In genomic region chr17:45129426-45129939, GRCh38 we compare ENCODE assay signal across 1 cellular context.
A peak's percentile ranks its signal among the peaks of the same experiment; 100 is the strongest.
TF ChIP-seq lines count a peak whose summit lies in the region.

No MANE protein-coding gene starts in this region.

TF ChIP-seq in HepG2, 621 proteins besides CTCF, POLR2A, EP300 and RAD21 (continued from another document and continues in another):
- no peak for TF ChIP-seq CSRNP1 (CRISPR knock-in tag; IDR thresholded peaks at IDR 0.05)
- TF ChIP-seq ZNF660 (CRISPR knock-in tag; IDR thresholded peaks at IDR 0.05; ENCODE audit: borderline replicate concordance, low read depth), result no peak
- no peak for TF ChIP-seq GTF2F1 (IDR thresholded peaks at IDR 0.05; ENCODE audit: low read length)
- TF ChIP-seq ZFP90 (CRISPR knock-in tag; IDR thresholded peaks at IDR 0.05; ENCODE audit: borderline replicate concordance), result no peak; the same call in 1 of the 2 replicates
- TF ChIP-seq, protein P1, sequence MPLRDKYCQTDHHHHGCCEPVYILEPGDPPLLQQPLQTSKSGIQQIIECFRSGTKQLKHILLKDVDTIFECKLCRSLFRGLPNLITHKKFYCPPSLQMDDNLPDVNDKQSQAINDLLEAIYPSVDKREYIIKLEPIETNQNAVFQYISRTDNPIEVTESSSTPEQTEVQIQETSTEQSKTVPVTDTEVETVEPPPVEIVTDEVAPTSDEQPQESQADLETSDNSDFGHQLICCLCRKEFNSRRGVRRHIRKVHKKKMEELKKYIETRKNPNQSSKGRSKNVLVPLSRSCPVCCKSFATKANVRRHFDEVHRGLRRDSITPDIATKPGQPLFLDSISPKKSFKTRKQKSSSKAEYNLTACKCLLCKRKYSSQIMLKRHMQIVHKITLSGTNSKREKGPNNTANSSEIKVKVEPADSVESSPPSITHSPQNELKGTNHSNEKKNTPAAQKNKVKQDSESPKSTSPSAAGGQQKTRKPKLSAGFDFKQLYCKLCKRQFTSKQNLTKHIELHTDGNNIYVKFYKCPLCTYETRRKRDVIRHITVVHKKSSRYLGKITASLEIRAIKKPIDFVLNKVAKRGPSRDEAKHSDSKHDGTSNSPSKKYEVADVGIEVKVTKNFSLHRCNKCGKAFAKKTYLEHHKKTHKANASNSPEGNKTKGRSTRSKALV (CRISPR knock-in tag; IDR thresholded peaks at IDR 0.05), result no peak
- TF ChIP-seq ZNF354B (CRISPR knock-in tag; IDR thresholded peaks at IDR 0.05), result no peak
- TF ChIP-seq MAFF (IDR thresholded peaks at IDR 0.05; ENCODE audit: low read depth, low read length), result peak; percentile 60; the same call in 1 of the 2 replicates
- TF ChIP-seq, protein P2, sequence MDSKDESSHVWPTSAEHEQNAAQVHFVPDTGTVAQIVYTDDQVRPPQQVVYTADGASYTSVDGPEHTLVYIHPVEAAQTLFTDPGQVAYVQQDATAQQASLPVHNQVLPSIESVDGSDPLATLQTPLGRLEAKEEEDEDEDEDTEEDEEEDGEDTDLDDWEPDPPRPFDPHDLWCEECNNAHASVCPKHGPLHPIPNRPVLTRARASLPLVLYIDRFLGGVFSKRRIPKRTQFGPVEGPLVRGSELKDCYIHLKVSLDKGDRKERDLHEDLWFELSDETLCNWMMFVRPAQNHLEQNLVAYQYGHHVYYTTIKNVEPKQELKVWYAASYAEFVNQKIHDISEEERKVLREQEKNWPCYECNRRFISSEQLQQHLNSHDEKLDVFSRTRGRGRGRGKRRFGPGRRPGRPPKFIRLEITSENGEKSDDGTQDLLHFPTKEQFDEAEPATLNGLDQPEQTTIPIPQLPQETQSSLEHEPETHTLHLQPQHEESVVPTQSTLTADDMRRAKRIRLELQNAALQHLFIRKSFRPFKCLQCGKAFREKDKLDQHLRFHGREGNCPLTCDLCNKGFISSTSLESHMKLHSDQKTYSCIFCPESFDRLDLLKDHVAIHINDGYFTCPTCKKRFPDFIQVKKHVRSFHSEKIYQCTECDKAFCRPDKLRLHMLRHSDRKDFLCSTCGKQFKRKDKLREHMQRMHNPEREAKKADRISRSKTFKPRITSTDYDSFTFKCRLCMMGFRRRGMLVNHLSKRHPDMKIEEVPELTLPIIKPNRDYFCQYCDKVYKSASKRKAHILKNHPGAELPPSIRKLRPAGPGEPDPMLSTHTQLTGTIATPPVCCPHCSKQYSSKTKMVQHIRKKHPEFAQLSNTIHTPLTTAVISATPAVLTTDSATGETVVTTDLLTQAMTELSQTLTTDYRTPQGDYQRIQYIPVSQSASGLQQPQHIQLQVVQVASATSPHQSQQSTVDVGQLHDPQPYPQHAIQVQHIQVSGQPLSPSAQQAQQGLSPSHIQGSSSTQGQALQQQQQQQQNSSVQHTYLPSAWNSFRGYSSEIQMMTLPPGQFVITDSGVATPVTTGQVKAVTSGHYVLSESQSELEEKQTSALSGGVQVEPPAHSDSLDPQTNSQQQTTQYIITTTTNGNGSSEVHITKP (CRISPR knock-in tag; IDR thresholded peaks at IDR 0.05; ENCODE audit: low read depth), result peak; percentile 28; the same call in 1 of the 2 replicates
- TF ChIP-seq BRD4 (CRISPR knock-in tag; IDR thresholded peaks at IDR 0.05), result no peak
- TF ChIP-seq IRF1 (CRISPR knock-in tag; IDR thresholded peaks at IDR 0.05; ENCODE audit: low read depth), result no peak
- TF ChIP-seq ZNF263 (CRISPR knock-in tag; IDR thresholded peaks at IDR 0.05), result peak; percentile 98
- TF ChIP-seq ZNF574 (CRISPR knock-in tag; IDR thresholded peaks at IDR 0.05), result no peak
- peak; percentile 54 for TF ChIP-seq HOXA3 (CRISPR knock-in tag; IDR thresholded peaks at IDR 0.05)
- no peak for TF ChIP-seq ZNF34 (CRISPR knock-in tag; IDR thresholded peaks at IDR 0.05; ENCODE audit: borderline replicate concordance)
- TF ChIP-seq KLF6 (CRISPR knock-in tag; IDR thresholded peaks at IDR 0.05), result no peak
- TF ChIP-seq CBX2 (IDR thresholded peaks at IDR 0.05; ENCODE audit: low read depth, low read length), result no peak
- no peak for TF ChIP-seq CBX2 (CRISPR knock-in tag; IDR thresholded peaks at IDR 0.05; ENCODE audit: low read depth)
- no peak for TF ChIP-seq CREM (IDR thresholded peaks at IDR 0.05)
- TF ChIP-seq CREM (CRISPR knock-in tag; IDR thresholded peaks at IDR 0.05), result no peak
- peak; percentile 73; the same call in 1 of the 3 replicates for TF ChIP-seq MXI1 (IDR thresholded peaks at IDR 0.05; ENCODE audit: borderline replicate concordance, low read depth, low read length)
- no peak for TF ChIP-seq ZKSCAN5 (CRISPR knock-in tag; IDR thresholded peaks at IDR 0.05)
- peak; percentile 40; the same call in 1 of the 2 replicates for TF ChIP-seq TBX2 (CRISPR knock-in tag; IDR thresholded peaks at IDR 0.05; ENCODE audit: borderline replicate concordance)
- TF ChIP-seq CHD4 (IDR thresholded peaks at IDR 0.05; ENCODE audit: borderline replicate concordance, low read length), result 0 out of 2 replicates have a peak, but pooled peaks have one; percentile 56
- no peak for TF ChIP-seq KLF9 (CRISPR knock-in tag; IDR thresholded peaks at IDR 0.05; ENCODE audit: low read depth)
- TF ChIP-seq HMGXB4 (CRISPR knock-in tag; IDR thresholded peaks at IDR 0.05; ENCODE audit: borderline replicate concordance in 1 of 2, low read depth in 1 of 2), result no peak
- TF ChIP-seq DNMT3B (CRISPR knock-in tag; conservative IDR thresholded peaks at IDR 0.05), result 0 out of 2 replicates have a peak, but pooled peaks have one; percentile 33
- TF ChIP-seq ELF1 (CRISPR knock-in tag; IDR thresholded peaks at IDR 0.05), result 0 out of 2 replicates have a peak, but pooled peaks have one; percentile 14
- peak; percentile 45; the same call in 1 of the 2 replicates for TF ChIP-seq POLR2G (IDR thresholded peaks at IDR 0.05; ENCODE audit: low read depth, low read length)
- 0 out of 2 replicates have a peak, but pooled peaks have one; percentile 32 for TF ChIP-seq ESRRA (CRISPR knock-in tag; IDR thresholded peaks at IDR 0.05; ENCODE audit: low read depth)
- peak; percentile 54; the same call in 1 of the 2 replicates for TF ChIP-seq HDAC2 (CRISPR knock-in tag; IDR thresholded peaks at IDR 0.05)
- TF ChIP-seq STAT5B (CRISPR knock-in tag; IDR thresholded peaks at IDR 0.05), result no peak
- TF ChIP-seq MXD3 (CRISPR knock-in tag; IDR thresholded peaks at IDR 0.05), result peak; percentile 34; the same call in 1 of the 2 replicates
- peak; percentile 26; the same call in 1 of the 2 replicates for TF ChIP-seq GATAD1 (CRISPR knock-in tag; IDR thresholded peaks at IDR 0.05)
- 0 out of 2 replicates have a peak, but pooled peaks have one; percentile 13 for TF ChIP-seq HCFC1 (IDR thresholded peaks at IDR 0.05; ENCODE audit: low read depth, low read length)
- no peak for TF ChIP-seq ZNF784 (CRISPR knock-in tag; IDR thresholded peaks at IDR 0.05; ENCODE audit: borderline replicate concordance)
- TF ChIP-seq LCORL (IDR thresholded peaks at IDR 0.05), result no peak
- TF ChIP-seq LCORL (CRISPR knock-in tag; IDR thresholded peaks at IDR 0.05), result no peak; the same call in 1 of the 2 replicates
- TF ChIP-seq MED1 (CRISPR knock-in tag; IDR thresholded peaks at IDR 0.05), result peak; percentile 54; the same call in 1 of the 2 replicates
- no peak for TF ChIP-seq IRF2 (CRISPR knock-in tag; IDR thresholded peaks at IDR 0.05)
- TF ChIP-seq ZNF143 (CRISPR knock-in tag; IDR thresholded peaks at IDR 0.05), result 0 out of 2 replicates have a peak, but pooled peaks have one; percentile 16
- no peak for TF ChIP-seq TAF15 (IDR thresholded peaks at IDR 0.05; ENCODE audit: low read depth, low read length, poor library complexity, severe bottlenecking)
- TF ChIP-seq HIVEP1 (CRISPR knock-in tag; IDR thresholded peaks at IDR 0.05), result peak; percentile 53; the same call in 1 of the 2 replicates
- no peak for TF ChIP-seq ZNF224 (CRISPR knock-in tag; IDR thresholded peaks at IDR 0.05)
- TF ChIP-seq ARID2 (CRISPR knock-in tag; IDR thresholded peaks at IDR 0.05; ENCODE audit: borderline replicate concordance), result no peak
- TF ChIP-seq ZFY (CRISPR knock-in tag; IDR thresholded peaks at IDR 0.05), result 0 out of 2 replicates have a peak, but pooled peaks have one; percentile 29
- no peak for TF ChIP-seq RBAK (CRISPR knock-in tag; IDR thresholded peaks at IDR 0.05)
- TF ChIP-seq ASH2L (IDR thresholded peaks at IDR 0.05; ENCODE audit: insufficient read length, low read depth, low read length), result peak; percentile 43
- no peak for TF ChIP-seq ATF7-NPFF (CRISPR knock-in tag; IDR thresholded peaks at IDR 0.05; ENCODE audit: low read depth)
- TF ChIP-seq SMARCE1 (IDR thresholded peaks at IDR 0.05; ENCODE audit: borderline replicate concordance), result no peak
- TF ChIP-seq, protein P3, sequence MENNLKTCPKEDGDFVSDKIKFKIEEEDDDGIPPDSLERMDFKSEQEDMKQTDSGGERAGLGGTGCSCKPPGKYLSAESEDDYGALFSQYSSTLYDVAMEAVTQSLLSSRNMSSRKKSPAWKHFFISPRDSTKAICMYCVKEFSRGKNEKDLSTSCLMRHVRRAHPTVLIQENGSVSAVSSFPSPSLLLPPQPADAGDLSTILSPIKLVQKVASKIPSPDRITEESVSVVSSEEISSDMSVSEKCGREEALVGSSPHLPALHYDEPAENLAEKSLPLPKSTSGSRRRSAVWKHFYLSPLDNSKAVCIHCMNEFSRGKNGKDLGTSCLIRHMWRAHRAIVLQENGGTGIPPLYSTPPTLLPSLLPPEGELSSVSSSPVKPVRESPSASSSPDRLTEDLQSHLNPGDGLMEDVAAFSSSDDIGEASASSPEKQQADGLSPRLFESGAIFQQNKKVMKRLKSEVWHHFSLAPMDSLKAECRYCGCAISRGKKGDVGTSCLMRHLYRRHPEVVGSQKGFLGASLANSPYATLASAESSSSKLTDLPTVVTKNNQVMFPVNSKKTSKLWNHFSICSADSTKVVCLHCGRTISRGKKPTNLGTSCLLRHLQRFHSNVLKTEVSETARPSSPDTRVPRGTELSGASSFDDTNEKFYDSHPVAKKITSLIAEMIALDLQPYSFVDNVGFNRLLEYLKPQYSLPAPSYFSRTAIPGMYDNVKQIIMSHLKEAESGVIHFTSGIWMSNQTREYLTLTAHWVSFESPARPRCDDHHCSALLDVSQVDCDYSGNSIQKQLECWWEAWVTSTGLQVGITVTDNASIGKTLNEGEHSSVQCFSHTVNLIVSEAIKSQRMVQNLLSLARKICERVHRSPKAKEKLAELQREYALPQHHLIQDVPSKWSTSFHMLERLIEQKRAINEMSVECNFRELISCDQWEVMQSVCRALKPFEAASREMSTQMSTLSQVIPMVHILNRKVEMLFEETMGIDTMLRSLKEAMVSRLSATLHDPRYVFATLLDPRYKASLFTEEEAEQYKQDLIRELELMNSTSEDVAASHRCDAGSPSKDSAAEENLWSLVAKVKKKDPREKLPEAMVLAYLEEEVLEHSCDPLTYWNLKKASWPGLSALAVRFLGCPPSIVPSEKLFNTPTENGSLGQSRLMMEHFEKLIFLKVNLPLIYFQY (CRISPR knock-in tag; IDR thresholded peaks at IDR 0.05; ENCODE audit: borderline replicate concordance), result no peak
